In genomic region chr7:122188785-122189184, GRCh38 we compare ENCODE assay signal across 35 cellular contexts.
"Had no signal": no experiment of that assay in that cellular context is flagged by ENCODE, and none has a peak within 500 bp of the region (broad histone marks: within the 10 kb centered on the region; RNA-seq: fewer than 3 reads in every experiment).

No MANE protein-coding gene starts in this region.

- DNase-seq: Karpas-422, Kasumi-1, MG63, MM.1S, MV-4-11, NCI-H1048, NCI-H1092, NCI-H1092 treated with DMSO at 0.1 percent for 48 hours, NCI-H1105, NCI-H1105 treated with DMSO at 0.1 percent for 48 hours, NCI-H1417, NCI-H1417 treated with DMSO at 0.1 percent for 48 hours, NCI-H1436, NCI-H1436 treated with DMSO at 0.1 percent for 48 hours, NCI-H146, NCI-H1694, NCI-H1694 treated with DMSO at 0.1 percent for 48 hours, NCI-H187, NCI-H187 treated with DMSO at 0.1 percent for 48 hours, NCI-H1930, NCI-H2029, NCI-H2029 treated with DMSO at 0.1 percent for 48 hours, NCI-H2081, NCI-H2081 treated with DMSO at 0.1 percent for 48 hours, NCI-H2107, NCI-H2171, NCI-H2171 treated with DMSO at 0.1 percent for 48 hours, NCI-H2227 treated with DMSO at 0.1 percent for 48 hours, NCI-H226, NCI-H345, NCI-H446, NCI-H446 treated with DMSO at 0.1 percent for 48 hours, NCI-H510A, NCI-H510A treated with DMSO at 0.1 percent for 48 hours, NCI-H524 had no signal

- H3K36me3 ChIP-seq: MG63 had no signal

- H3K9me3 ChIP-seq: MG63 had no signal

- H3K27me3 ChIP-seq: MG63 had no signal

- H3K4me3 ChIP-seq: MG63 had no signal
